In genomic region chr7:110718514-110719205, GRCh38 we compare ENCODE assay signal across 16 cellular contexts.
"Had no signal": no experiment of that assay in that cellular context is flagged by ENCODE, and none has a peak within 500 bp of the region (broad histone marks: within the 10 kb centered on the region; RNA-seq: fewer than 3 reads in every experiment).

No MANE protein-coding gene starts in this region.

- H3K27ac ChIP-seq: colonic mucosa, esophagus squamous epithelium, hepatocyte, ovary, WERI-Rb-1 had no signal

- H3K9me3 ChIP-seq: colonic mucosa, esophagus squamous epithelium, ovary had no signal

- H3K36me3 ChIP-seq: colonic mucosa, esophagus squamous epithelium, ovary, WERI-Rb-1 had no signal

- H2AFZ ChIP-seq: hepatocyte had no signal

- H3K27me3 ChIP-seq: colonic mucosa, esophagus squamous epithelium, hepatocyte, ovary had no signal

- H3K4me1 ChIP-seq: colonic mucosa, esophagus squamous epithelium had no signal

- H3K79me2 ChIP-seq: hepatocyte had no signal

- H3K4me2 ChIP-seq: hepatocyte had no signal

- DNase-seq: activated CD4-positive, alpha-beta memory T cell treated with anti-CD3 and anti-CD28 coated beads for 36 hours; activated CD4-positive, alpha-beta T cell treated with anti-CD3 and anti-CD28 coated beads for 36 hours; activated CD8-positive, alpha-beta memory T cell treated with anti-CD3 and anti-CD28 coated beads, Interleukin-2, amount 10 ng/mL, durations not matched to agents 7 days and 5 days; activated effector memory CD4-positive, alpha-beta T cell treated with anti-CD3 and anti-CD28 coated beads, Interleukin-2, amount 50 U/mL, for 16 hours; activated T-cell treated with anti-CD3 and anti-CD28 coated beads, Interleukin-2, amount 50 U/mL, for 24 hours; amniotic stem cell; central memory CD4-positive, alpha-beta T cell; colonic mucosa; esophagus squamous epithelium; ovary; T-helper 17 cell; WERI-Rb-1 had no signal

- FAIRE-seq: endothelial cell of umbilical vein, islet of Langerhans had no signal

- H3K4me3 ChIP-seq: colonic mucosa, esophagus squamous epithelium, hepatocyte, lung, ovary had no signal
